ENCODE assay signal across 8 cellular contexts in genomic region chr1:231419738-231420298, GRCh38. TPM values are rescaled to one million over a fixed set of nuclear protein-coding genes. Genes with fewer than 3 reads are reported as not detected.
DNase-seq lines count a peak whose midpoint lies in the region; TF ChIP-seq lines count a peak whose summit lies in the region.

No MANE protein-coding gene starts in this region.

- no peaks in the 10 kb centered on the region for H3K9me3 Mint-ChIP-seq in chondrocyte (ENCODE audit: low read depth)
- no peaks in the 10 kb centered on the region for H3K9me3 Mint-ChIP-seq in nephron

- H3K4me3 ChIP-seq in BLaER1 treated with 17β-estradiol and CSF1 and Interleukin-3, amounts not matched to agents 10 nM and 100 nM: peak overlapping the region; percentile 77 to 97 (median 94)
- H3K4me3 ChIP-seq in MG63: peak overlapping the region; percentile 65

- no peaks in the 10 kb centered on the region for H3K27me3 ChIP-seq in BLaER1 treated with 17β-estradiol and CSF1 and Interleukin-3, amounts not matched to agents 10 nM and 100 nM
- H3K27me3 ChIP-seq in MG63: no peaks in the 10 kb centered on the region

- H3K4me3 Mint-ChIP-seq in chondrocyte (ENCODE audit: unreplicated experiment): peak overlapping the region; percentile 89
- peak overlapping the region; percentile 90 to 95 (median 90) for H3K4me3 Mint-ChIP-seq in nephron

- intact Hi-C loops in posterior cingulate gyrus (cut with DNase I): loop anchor here (2.0 to 5.0 kb wide), 2 partner anchors 83 to 107 kb away; partner anchors contain the start of genes EXOC8 and TSNAX

- H3K4me1 Mint-ChIP-seq in chondrocyte (ENCODE audit: low read depth) (peaks cover 51% of the 10 kb centered on the region), nephron (peaks cover 43% of the 10 kb centered on the region)

- TF ChIP-seq CTCF in chondrocyte (IDR thresholded peaks at IDR 0.05): no peak
- no peak for TF ChIP-seq CTCF in nephron (IDR thresholded peaks at IDR 0.05; ENCODE audit: unreplicated experiment in 3 of 3)

- peaks cover 40 to 71% (median 57%) of the 10 kb centered on the region in 11 experiments for H4K20me1 ChIP-seq in BLaER1 treated with 17β-estradiol and CSF1 and Interleukin-3, amounts not matched to agents 10 nM and 100 nM

- H3K27ac ChIP-seq in BLaER1 treated with 17β-estradiol and CSF1 and Interleukin-3, amounts not matched to agents 10 nM and 100 nM: peak overlapping the region; percentile 87 to 96 (median 92); a peak in 21 of 22 replicates

- H3K27me3 Mint-ChIP-seq in chondrocyte (ENCODE audit: low read depth) (no peaks in the 10 kb centered on the region), nephron (ENCODE audit: low read depth) (no peaks in the 10 kb centered on the region)

- peaks cover 39 to 56% (median 50%) of the 10 kb centered on the region in 10 experiments for H3K4me1 ChIP-seq in BLaER1 treated with 17β-estradiol and CSF1 and Interleukin-3, amounts not matched to agents 10 nM and 100 nM

- DNase-seq in MG63 (no peak), chondrocyte (ENCODE audit: low spot score) (no peak), posterior cingulate gyrus (no peak), LoVo (ENCODE audit: low spot score) (no peak)
- no peak for DNase-seq in activated effector memory CD4-positive, alpha-beta T cell treated with Interleukin-2 at 50 U/mL for 16 hours
- DNase-seq in activated CD8-positive, alpha-beta memory T cell treated with anti-CD3 and anti-CD28 coated beads, Interleukin-2, amount 50 U/mL, for 48 hours: no peak

- H3K36me3 ChIP-seq in BLaER1 treated with 17β-estradiol and CSF1 and Interleukin-3, amounts not matched to agents 10 nM and 100 nM: peaks cover 0 to 45% (median 15%) of the 10 kb centered on the region in 11 experiments; a peak in 14 of 22 replicates
- peaks cover 21% of the 10 kb centered on the region for H3K36me3 ChIP-seq in MG63

- H3K27ac Mint-ChIP-seq in chondrocyte (ENCODE audit: unreplicated experiment) (peak overlapping the region; percentile 88), nephron (peak overlapping the region; percentile 53 to 97 (median 94))

- H3K9me3 ChIP-seq in BLaER1 treated with 17β-estradiol and CSF1 and Interleukin-3, amounts not matched to agents 10 nM and 100 nM (replicated peaks in 1 of 11): no peaks in the 10 kb centered on the region
- H3K9me3 ChIP-seq in MG63: no peaks in the 10 kb centered on the region

- H3K36me3 Mint-ChIP-seq in chondrocyte (ENCODE audit: low read depth): no peaks in the 10 kb centered on the region
- H3K36me3 Mint-ChIP-seq in nephron (ENCODE audit: low read depth): peaks cover 5% of the 10 kb centered on the region

- peak overlapping the region; percentile 89 to 96 (median 95) for H3K9ac ChIP-seq in BLaER1 treated with 17β-estradiol and CSF1 and Interleukin-3, amounts not matched to agents 10 nM and 100 nM

- peak overlapping the region; percentile 86 to 96 (median 92) for H3K4me2 ChIP-seq in BLaER1 treated with 17β-estradiol and CSF1 and Interleukin-3, amounts not matched to agents 10 nM and 100 nM

RNA-seq across cellular contexts. Expression of gene EGLN1, which starts 2.3 kb away (rescaled TPM):
- total RNA-seq in MG63 (2014; rRNA removed; shearing (Covaris generic); ENCODE audit: low replicate concordance): 32.7 and 37.4 TPM in 2 replicates
- total RNA-seq in chondrocyte: 25.7 to 36.6 TPM (median 35.3 TPM) in 3 replicates
